7 cellular contexts compared by ENCODE assay signal in the genomic region with DNA sequence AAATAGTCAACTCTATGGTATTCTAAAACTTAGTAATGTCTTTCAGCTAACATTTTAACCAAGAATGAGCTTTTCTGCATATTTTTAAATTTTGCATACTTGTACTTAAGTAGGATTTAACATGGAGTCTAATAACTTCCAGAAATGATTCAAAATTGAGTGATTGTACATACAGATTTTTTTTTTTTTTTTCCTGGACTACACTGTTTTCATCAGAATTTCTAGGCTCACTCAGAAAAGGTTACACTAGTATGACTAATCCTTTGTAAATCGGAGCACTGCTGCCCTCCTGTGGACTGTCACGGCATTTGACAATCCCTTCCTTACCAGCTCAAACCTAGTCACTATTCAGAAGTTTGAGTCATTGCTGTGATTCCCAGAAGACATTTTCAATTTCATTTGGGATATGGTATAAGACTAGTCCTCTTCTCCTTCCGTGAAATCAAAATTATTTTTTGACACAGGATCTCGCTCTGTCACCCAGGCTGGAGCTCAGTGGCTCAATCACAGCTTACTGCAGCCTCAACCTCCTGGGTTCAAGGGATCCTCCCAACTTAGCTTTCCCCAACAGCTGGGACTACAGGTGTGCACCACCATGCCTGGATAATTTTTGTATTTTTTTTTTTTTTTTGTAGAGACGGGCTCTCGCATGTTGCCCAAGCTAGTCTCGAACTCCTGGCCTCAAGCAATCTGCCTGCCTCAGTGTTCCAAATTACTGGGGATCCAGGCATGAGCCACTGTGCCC.
DNase-seq lines count a peak whose midpoint lies in the region; ATAC-seq and TF ChIP-seq lines count a peak whose summit lies in the region.

No MANE protein-coding gene starts in this region.

- peak; percentile 66 for ATAC-seq in GM18505 (IDR thresholded peaks at IDR 0.05; ENCODE audit: unreplicated experiment)
- ATAC-seq in HG03064 (IDR thresholded peaks at IDR 0.05; ENCODE audit: low read depth, unreplicated experiment), result peak; percentile 66
- ATAC-seq in central memory CD8-positive, alpha-beta T cell (replicated peaks; ENCODE audit: extremely low read depth, poor library complexity, severe bottlenecking), result peak; percentile 72

- no peak overlapping the region for H3K27ac Mint-ChIP-seq in central memory CD8-positive, alpha-beta T cell (ENCODE audit: low read depth)

- H3K9me3 Mint-ChIP-seq in central memory CD8-positive, alpha-beta T cell, result no peaks in the 10 kb centered on the region

- no peaks in the 10 kb centered on the region for H3K27me3 Mint-ChIP-seq in central memory CD8-positive, alpha-beta T cell

- no peak overlapping the region for H3K4me3 Mint-ChIP-seq in central memory CD8-positive, alpha-beta T cell

- no peak for TF ChIP-seq POLR2A in GM18505 (IDR thresholded peaks at IDR 0.05; ENCODE audit: borderline replicate concordance, extremely low read depth, insufficient read depth, insufficient read length)

- peaks cover 23% of the 10 kb centered on the region for H3K36me3 Mint-ChIP-seq in central memory CD8-positive, alpha-beta T cell (ENCODE audit: insufficient read depth)

- DNase-seq in NCI-H2171 treated with DMSO at 0.1 percent for 48 hours (lab: John Stamatoyannopoulos, UW), result peak; percentile 64
- DNase-seq in activated CD4-positive, CD25-positive, alpha-beta regulatory T cell treated with anti-CD3 and anti-CD28 coated beads, Interleukin-2, amount 50 U/mL, for 16 hours (ENCODE audit: low read depth, low spot score), result peak; percentile 55
- DNase-seq in central memory CD8-positive, alpha-beta T cell (ENCODE audit: low spot score in 2 of 2), result peak; percentile 55 to 63
- peak; percentile 82 for DNase-seq in kidney glomerular epithelial cell (lab: John Stamatoyannopoulos, UW)
- peak; percentile 73 to 82 for DNase-seq in stimulated activated CD4-positive, alpha-beta T cell treated with anti-CD3 and anti-CD28 coated beads, Interleukin-2, amount 100 ng/mL, for 48 hours

- H3K4me1 Mint-ChIP-seq in central memory CD8-positive, alpha-beta T cell, result peaks cover 34% of the 10 kb centered on the region

Comparison
In these comparisons a context has a peak if more than half of its experiments do, and no peak if none do; other contexts are left out.
1. Peak in every context shown above with its lines: DNase-seq and ATAC-seq.